9 cellular contexts compared by ENCODE assay signal in genomic region chr1:41102208-41102607, GRCh38.
DNase-seq lines count a peak whose midpoint lies in the region; ATAC-seq and TF ChIP-seq lines count a peak whose summit lies in the region.
"Had no signal": no experiment of that assay in that cellular context is flagged by ENCODE, and none has a peak within 500 bp of the region (broad histone marks: within the 10 kb centered on the region; RNA-seq: fewer than 3 reads in every experiment).

No MANE protein-coding gene starts in this region.

- H3K4me1 Mint-ChIP-seq in activated T-helper 17 cell treated with anti-CD3 and anti-CD28 coated beads, Interleukin-2, amount 50 U/mL, for 72 hours, result peaks cover 3% of the 10 kb centered on the region

- ATAC-seq in activated T-helper 17 cell treated with anti-CD3 and anti-CD28 coated beads, Interleukin-2, amount 50 U/mL, for 72 hours (replicated peaks), result no peak
- ATAC-seq in Right ventricle myocardium superior (ENCODE audit: poor library complexity) (peak; percentile 92), GM21423 (IDR thresholded peaks at IDR 0.05; ENCODE audit: unreplicated experiment) (no peak)

- peaks cover 0 to 44% (median 35%) of the 10 kb centered on the region in 4 donors for H3K4me1 ChIP-seq in sigmoid colon

- intact Hi-C loops in Right ventricle myocardium superior (cut with DNase I) (no loop called here), sigmoid colon (cut with DNase I) (loop anchor here (1.0 to 10.0 kb wide), 3 partner anchors 117 to 237 kb away; partner anchors contain the start of gene CITED4)

- H3K4me3 Mint-ChIP-seq in activated T-helper 17 cell treated with anti-CD3 and anti-CD28 coated beads, Interleukin-2, amount 50 U/mL, for 72 hours, result no peak overlapping the region

- H3K27me3 Mint-ChIP-seq in activated T-helper 17 cell treated with anti-CD3 and anti-CD28 coated beads, Interleukin-2, amount 50 U/mL, for 72 hours, result no peaks in the 10 kb centered on the region

- H3K9me3 Mint-ChIP-seq in activated T-helper 17 cell treated with anti-CD3 and anti-CD28 coated beads, Interleukin-2, amount 50 U/mL, for 72 hours, result no peaks in the 10 kb centered on the region

- peaks cover 9% of the 10 kb centered on the region for H3K36me3 Mint-ChIP-seq in activated T-helper 17 cell treated with anti-CD3 and anti-CD28 coated beads, Interleukin-2, amount 50 U/mL, for 72 hours (ENCODE audit: low read depth)

- no peaks in the 10 kb centered on the region for H3K27me3 ChIP-seq in sigmoid colon
- H3K27me3 ChIP-seq: neutrophil had no signal

- no peaks in the 10 kb centered on the region for H3K9me3 ChIP-seq in sigmoid colon
- H3K9me3 ChIP-seq: neutrophil had no signal

- no peak for TF ChIP-seq POLR2A in sigmoid colon (IDR thresholded peaks at IDR 0.05)

- DNase-seq in EH (ENCODE audit: low read depth) (peak; percentile 99), Right ventricle myocardium superior (peak; percentile 92), sigmoid colon (peak; percentile 97), DMS153 (lab: John Stamatoyannopoulos, UW) (no peak), NCI-H1930 (lab: John Stamatoyannopoulos, UW) (no peak), NCI-H2107 treated with DMSO at 0.1 percent for 48 hours (lab: John Stamatoyannopoulos, UW; ENCODE audit: unreplicated experiment) (no peak)

- no peak for TF ChIP-seq EP300 in sigmoid colon (IDR thresholded peaks at IDR 0.05)

- no peak for TF ChIP-seq CTCF in sigmoid colon (IDR thresholded peaks at IDR 0.05)

- H3K27ac Mint-ChIP-seq in activated T-helper 17 cell treated with anti-CD3 and anti-CD28 coated beads, Interleukin-2, amount 50 U/mL, for 72 hours, result peak overlapping the region; percentile 3

- H3K27ac ChIP-seq in sigmoid colon, result peak overlapping the region; percentile 68 to 81 (median 74)
- H3K27ac ChIP-seq: neutrophil had no signal

- H3K4me3 ChIP-seq in sigmoid colon, result no peak overlapping the region

- H3K36me3 ChIP-seq in sigmoid colon, result no peaks in the 10 kb centered on the region
- H3K36me3 ChIP-seq: neutrophil had no signal

Comparison
In these comparisons a context has a peak if more than half of its experiments do, and no peak if none do; other contexts are left out.
1. DNase-seq: peak in EH (single experiment), Right ventricle myocardium superior (single experiment) and sigmoid colon (single experiment); none in DMS153 (single experiment), NCI-H1930 (0 of 2) and NCI-H2107 treated with DMSO at 0.1 percent for 48 hours (single experiment).